11 cellular contexts compared by ENCODE assay signal in the genomic region with DNA sequence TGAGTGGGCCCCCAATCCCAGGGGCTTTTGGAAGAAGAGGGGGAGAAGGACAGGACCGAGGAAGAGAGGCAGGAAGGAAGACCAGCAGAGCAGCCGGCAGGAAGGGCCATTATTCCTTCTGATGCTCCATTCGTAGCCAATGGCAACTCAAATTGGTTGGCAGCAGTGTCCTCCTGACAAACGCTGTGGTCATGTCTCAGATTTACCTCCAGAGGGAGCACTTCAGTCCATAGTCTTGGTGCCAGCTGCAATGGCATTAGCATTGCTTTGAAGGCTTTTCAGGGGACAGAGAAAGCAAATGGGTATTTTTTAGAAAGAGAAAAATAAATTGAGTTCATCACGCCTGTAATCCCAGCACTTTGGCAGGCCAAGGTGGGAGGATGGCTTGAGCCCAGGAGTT. TPM values are rescaled to one million over a fixed set of nuclear protein-coding genes. Genes with fewer than 3 reads are reported as not detected.
DNase-seq lines count a peak whose midpoint lies in the region; ATAC-seq and TF ChIP-seq lines count a peak whose summit lies in the region.
"Not testable (repeated sequence)": the region's sequence is repeated elsewhere in the genome, so short reads cannot be mapped to it uniquely, and the experiment has no call there.
"Had no signal": no experiment of that assay in that cellular context is flagged by ENCODE, and none has a peak within 500 bp of the region (broad histone marks: within the 10 kb centered on the region; RNA-seq: fewer than 3 reads in every experiment).

No MANE protein-coding gene starts in this region.

- H3K27me3 Mint-ChIP-seq in activated CD8-positive, alpha-beta memory T cell treated with anti-CD3 and anti-CD28 coated beads, Interleukin-2, amount 10 ng/mL, durations not matched to agents 7 days and 5 days; effector memory CD8-positive, alpha-beta T cell; naive B cell; stimulated activated naive B cell treated with anti-CD40 and anti-IgM and Interleukin-4, amounts not matched to agents 10 μg/mL and 1 μg/mL and 100 μg/mL, for 72 hours: not testable (repeated sequence)

- H3K9me3 ChIP-seq in RWPE2 (ENCODE audit: severe bottlenecking) = not testable (repeated sequence)

- ATAC-seq in GM18867 (IDR thresholded peaks at IDR 0.05; ENCODE audit: unreplicated experiment) (peak; percentile 57), RWPE2 (ENCODE audit: low read depth) (0 out of 3 replicates have a peak, but pooled peaks have one; percentile 44), left ventricle myocardium superior (peak; percentile 68), naive B cell (ENCODE audit: low read depth in 2 of 2) (peak; percentile 25 to 40)
- peak; percentile 61 for ATAC-seq in activated CD8-positive, alpha-beta memory T cell treated with anti-CD3 and anti-CD28 coated beads, Interleukin-2, amount 10 ng/mL, durations not matched to agents 7 days and 5 days
- ATAC-seq in effector memory CD8-positive, alpha-beta T cell (replicated peaks) = peak; percentile 60
- peak; percentile 59 to 71 for ATAC-seq in stimulated activated naive B cell treated with anti-CD40 and anti-IgM and Interleukin-4, amounts not matched to agents 10 μg/mL and 1 μg/mL and 100 μg/mL, for 72 hours (replicated peaks)

- not testable (repeated sequence) for H3K4me3 Mint-ChIP-seq in activated CD8-positive, alpha-beta memory T cell treated with anti-CD3 and anti-CD28 coated beads, Interleukin-2, amount 10 ng/mL, durations not matched to agents 7 days and 5 days; effector memory CD8-positive, alpha-beta T cell; naive B cell; stimulated activated naive B cell treated with anti-CD40 and anti-IgM and Interleukin-4, amounts not matched to agents 10 μg/mL and 1 μg/mL and 100 μg/mL, for 72 hours

- H3K36me3 Mint-ChIP-seq in activated CD8-positive, alpha-beta memory T cell treated with anti-CD3 and anti-CD28 coated beads, Interleukin-2, amount 10 ng/mL, durations not matched to agents 7 days and 5 days; effector memory CD8-positive, alpha-beta T cell (ENCODE audit: insufficient read depth); naive B cell; stimulated activated naive B cell treated with anti-CD40 and anti-IgM and Interleukin-4, amounts not matched to agents 10 μg/mL and 1 μg/mL and 100 μg/mL, for 72 hours: not testable (repeated sequence)

- H3K27me3 ChIP-seq in RWPE2 (ENCODE audit: insufficient read depth, poor library complexity, severe bottlenecking) = not testable (repeated sequence)

- CTCF ChIA-PET in activated CD8-positive, alpha-beta memory T cell treated with anti-CD3 and anti-CD28 coated beads, Interleukin-2, amount 10 ng/mL, durations not matched to agents 7 days and 5 days (lab: Charles Lee) = not testable (repeated sequence)

- not testable (repeated sequence) for H3K4me3 ChIP-seq in RWPE2 (ENCODE audit: severe bottlenecking)

- H3K4me1 Mint-ChIP-seq in activated CD8-positive, alpha-beta memory T cell treated with anti-CD3 and anti-CD28 coated beads, Interleukin-2, amount 10 ng/mL, durations not matched to agents 7 days and 5 days; effector memory CD8-positive, alpha-beta T cell (ENCODE audit: low read depth in 2 of 2); naive B cell; stimulated activated naive B cell treated with anti-CD40 and anti-IgM and Interleukin-4, amounts not matched to agents 10 μg/mL and 1 μg/mL and 100 μg/mL, for 72 hours: not testable (repeated sequence)

- intact Hi-C loops in left ventricle myocardium superior (cut with micrococcal nuclease) = not testable (repeated sequence)

- not testable (repeated sequence) for H3K27ac ChIP-seq in RWPE2 (ENCODE audit: poor library complexity, severe bottlenecking)

- not testable (repeated sequence) for H3K36me3 ChIP-seq in RWPE2 (ENCODE audit: low read depth)

- TF ChIP-seq CTCF in RWPE2 (IDR thresholded peaks at IDR 0.05; ENCODE audit: poor library complexity, severe bottlenecking) = not testable (repeated sequence)

- not testable (repeated sequence) for H3K4me1 ChIP-seq in RWPE2 (ENCODE audit: insufficient read depth, poor library complexity, severe bottlenecking)

- not testable (repeated sequence) for H3K27ac Mint-ChIP-seq in activated CD8-positive, alpha-beta memory T cell treated with anti-CD3 and anti-CD28 coated beads, Interleukin-2, amount 10 ng/mL, durations not matched to agents 7 days and 5 days; effector memory CD8-positive, alpha-beta T cell; naive B cell; stimulated activated naive B cell treated with anti-CD40 and anti-IgM and Interleukin-4, amounts not matched to agents 10 μg/mL and 1 μg/mL and 100 μg/mL, for 72 hours

- not testable (repeated sequence) for DNase-seq in RWPE2 (ENCODE audit: low spot score); activated CD8-positive, alpha-beta memory T cell treated with anti-CD3 and anti-CD28 coated beads, Interleukin-2, amount 10 ng/mL, durations not matched to agents 7 days and 5 days; effector memory CD8-positive, alpha-beta T cell; left ventricle myocardium superior; naive B cell; stimulated activated naive B cell treated with anti-CD40 and anti-IgM and Interleukin-4, amounts not matched to agents 10 μg/mL and 1 μg/mL and 100 μg/mL, for 72 hours

- H3K9me3 Mint-ChIP-seq in activated CD8-positive, alpha-beta memory T cell treated with anti-CD3 and anti-CD28 coated beads, Interleukin-2, amount 10 ng/mL, durations not matched to agents 7 days and 5 days (ENCODE audit: low read depth); effector memory CD8-positive, alpha-beta T cell; naive B cell; stimulated activated naive B cell treated with anti-CD40 and anti-IgM and Interleukin-4, amounts not matched to agents 10 μg/mL and 1 μg/mL and 100 μg/mL, for 72 hours: not testable (repeated sequence)

RNA-seq across cellular contexts. Expression of a gene that starts 9.9 kb away (rescaled TPM):
- not detected for total RNA-seq in activated CD8-positive, alpha-beta memory T cell treated with anti-CD3 and anti-CD28 coated beads, Interleukin-2, amount 10 ng/mL, durations not matched to agents 7 days and 5 days
- not detected for total RNA-seq in left ventricle myocardium superior
- polyA plus RNA-seq in naive B cell (ENCODE audit: low read depth in 6 of 6) = not detected
- total RNA-seq: H7, M059J, OCI-LY7, RPMI7951 had no signal

RNA-seq across cellular contexts. Expression of a gene that starts 24.4 kb away (rescaled TPM):
- total RNA-seq in activated CD8-positive, alpha-beta memory T cell treated with anti-CD3 and anti-CD28 coated beads, Interleukin-2, amount 10 ng/mL, durations not matched to agents 7 days and 5 days = 10 to 100 TPM; 30.3 to 31.6 TPM
- not detected for total RNA-seq in left ventricle myocardium superior
- not detected for polyA plus RNA-seq in naive B cell (ENCODE audit: low read depth in 6 of 6)
- total RNA-seq: H7, M059J, OCI-LY7, RPMI7951 had no signal

RNA-seq across cellular contexts. Expression of a gene that starts 44.0 kb away (rescaled TPM):
- not detected for total RNA-seq in activated CD8-positive, alpha-beta memory T cell treated with anti-CD3 and anti-CD28 coated beads, Interleukin-2, amount 10 ng/mL, durations not matched to agents 7 days and 5 days
- not detected for total RNA-seq in left ventricle myocardium superior
- not detected for polyA plus RNA-seq in naive B cell (ENCODE audit: low read depth in 6 of 6)
- total RNA-seq: H7, M059J, OCI-LY7, RPMI7951 had no signal

Comparison
In these comparisons a context has a peak if more than half of its experiments do, and no peak if none do; other contexts are left out.
1. RNA of a gene that starts 24.4 kb away (total RNA-seq): 30.3 to 31.6 TPM in activated CD8-positive, alpha-beta memory T cell treated with anti-CD3 and anti-CD28 coated beads, Interleukin-2, amount 10 ng/mL, durations not matched to agents 7 days and 5 days; not detected in left ventricle myocardium superior (single experiment); every median in the first group is over 10 times any median in the second.
2. Peak in every context shown above with its lines, with median percentiles within 50 percentile points of each other: ATAC-seq.